16 cellular contexts compared by ENCODE assay signal in the genomic region with DNA sequence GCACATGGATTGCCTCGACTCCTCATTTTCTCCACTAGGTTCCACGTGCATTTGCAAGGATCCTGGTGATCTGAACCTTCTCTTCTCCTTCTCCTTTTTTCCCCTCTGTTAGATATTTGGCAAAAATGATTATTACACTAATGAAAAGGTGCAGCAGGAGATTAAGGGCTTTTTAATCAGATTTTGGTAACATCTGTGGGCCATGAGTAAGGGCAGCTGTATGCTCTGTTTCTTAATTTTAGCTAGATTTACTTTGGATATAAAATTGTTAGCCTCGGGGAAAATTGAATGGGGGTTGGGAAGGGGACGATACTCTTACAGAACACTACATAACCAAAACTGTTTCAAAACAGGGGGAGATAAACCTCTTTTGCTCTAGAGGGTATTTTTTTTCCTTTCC.
DNase-seq lines count a peak whose midpoint lies in the region; ATAC-seq and TF ChIP-seq lines count a peak whose summit lies in the region.
"Had no signal": no experiment of that assay in that cellular context is flagged by ENCODE, and none has a peak within 500 bp of the region (broad histone marks: within the 10 kb centered on the region; RNA-seq: fewer than 3 reads in every experiment).

No MANE protein-coding gene starts in this region.

- H3K36me3 Mint-ChIP-seq in T-helper 17 cell (ENCODE audit: low read depth) (no peaks in the 10 kb centered on the region), type B pancreatic cell (no peaks in the 10 kb centered on the region)
- H3K36me3 Mint-ChIP-seq in activated CD8-positive, alpha-beta T cell treated with anti-CD3 and anti-CD28 coated beads for 36 hours (ENCODE audit: low read depth) = no peaks in the 10 kb centered on the region
- H3K36me3 Mint-ChIP-seq: CD14-positive monocyte; CD4-positive, alpha-beta memory T cell had no signal

- ATAC-seq in T-helper 17 cell = no peak
- ATAC-seq in activated CD8-positive, alpha-beta T cell treated with anti-CD3 and anti-CD28 coated beads for 36 hours = no peak
- ATAC-seq: GM23338 had no signal

- H3K9me3 ChIP-seq in A673 (ENCODE audit: low read depth, low read length, poor library complexity, severe bottlenecking) (no peaks in the 10 kb centered on the region), T-helper 17 cell (ENCODE audit: control insufficient read depth, low read length, poor library complexity, severe bottlenecking) (no peaks in the 10 kb centered on the region)
- H3K9me3 ChIP-seq in BLaER1 treated with 17β-estradiol and CSF1 and Interleukin-3, amounts not matched to agents 10 nM and 100 nM (replicated peaks in 1 of 11) = no peaks in the 10 kb centered on the region

- BruUV-seq in A673 (replicated peaks; lab: Mats Ljungman, UMichigan) = no TSS peak

- TF ChIP-seq CTCF in A673 (conservative IDR thresholded peaks at IDR 0.05; ENCODE audit: low read depth, low read length) (no peak), type B pancreatic cell (conservative IDR thresholded peaks at IDR 0.05) (peak; percentile 10)
- TF ChIP-seq CTCF in activated CD8-positive, alpha-beta T cell treated with anti-CD3 and anti-CD28 coated beads for 36 hours (IDR thresholded peaks at IDR 0.05) = no peak

- peaks cover 45% of the 10 kb centered on the region for H3K4me1 ChIP-seq in A673 (ENCODE audit: insufficient read depth, low read length, poor library complexity, severe bottlenecking)
- H3K4me1 ChIP-seq in BLaER1 treated with 17β-estradiol and CSF1 and Interleukin-3, amounts not matched to agents 10 nM and 100 nM = peaks cover 16 to 21% (median 18%) of the 10 kb centered on the region in 10 experiments

- no peaks in the 10 kb centered on the region for H3K4me1 Mint-ChIP-seq in T-helper 17 cell
- H3K4me1 Mint-ChIP-seq in type B pancreatic cell (ENCODE audit: unreplicated experiment) = peaks cover 12% of the 10 kb centered on the region
- H3K4me1 Mint-ChIP-seq in activated CD8-positive, alpha-beta T cell treated with anti-CD3 and anti-CD28 coated beads for 36 hours (ENCODE audit: low read depth) = peaks cover 4% of the 10 kb centered on the region

- H3K4me3 ChIP-seq in A673 (ENCODE audit: low read depth, low read length, poor library complexity, severe bottlenecking) = no peak overlapping the region
- H3K4me3 ChIP-seq in BLaER1 treated with 17β-estradiol and CSF1 and Interleukin-3, amounts not matched to agents 10 nM and 100 nM = no peak overlapping the region
- H3K4me3 ChIP-seq: GM23338 had no signal

- H3K27me3 ChIP-seq in A673 (replicated peaks; ENCODE audit: insufficient read depth, low read depth, low read length, poor library complexity) = no peaks in the 10 kb centered on the region
- no peaks in the 10 kb centered on the region for H3K27me3 ChIP-seq in BLaER1 treated with 17β-estradiol and CSF1 and Interleukin-3, amounts not matched to agents 10 nM and 100 nM

- POLR2A ChIA-PET in A673 (lab: Charles Lee; ENCODE audit: low non-redundant PET) = no interaction called here
- POLR2A ChIA-PET in activated CD8-positive, alpha-beta T cell treated with anti-CD3 and anti-CD28 coated beads for 36 hours (lab: Charles Lee) = no interaction called here

- peak overlapping the region; percentile 24 to 81 (median 53) for H3K4me2 ChIP-seq in BLaER1 treated with 17β-estradiol and CSF1 and Interleukin-3, amounts not matched to agents 10 nM and 100 nM
- H3K4me2 ChIP-seq: GM23338 had no signal

- intact Hi-C loops in A673 (cut with micrococcal nuclease; ENCODE audit: unreplicated experiment) = no loop called here
- intact Hi-C loops in activated CD8-positive, alpha-beta T cell treated with anti-CD3 and anti-CD28 coated beads for 36 hours (cut with micrococcal nuclease) = no loop called here

- H3K4me3 Mint-ChIP-seq in T-helper 17 cell = no peak overlapping the region
- no peak overlapping the region for H3K4me3 Mint-ChIP-seq in type B pancreatic cell
- H3K4me3 Mint-ChIP-seq in activated CD8-positive, alpha-beta T cell treated with anti-CD3 and anti-CD28 coated beads for 36 hours = no peak overlapping the region
- H3K4me3 Mint-ChIP-seq: B cell; CD4-positive, alpha-beta memory T cell; GM23338 had no signal

- peak overlapping the region; percentile 24 for H3K27ac Mint-ChIP-seq in T-helper 17 cell
- no peak overlapping the region for H3K27ac Mint-ChIP-seq in type B pancreatic cell
- H3K27ac Mint-ChIP-seq in activated CD8-positive, alpha-beta T cell treated with anti-CD3 and anti-CD28 coated beads for 36 hours = no peak overlapping the region
- H3K27ac Mint-ChIP-seq: B cell, CD14-positive monocyte, GM23338 had no signal

- CTCF ChIA-PET in A673 (lab: Charles Lee) = no interaction called here
- CTCF ChIA-PET in activated CD8-positive, alpha-beta T cell treated with anti-CD3 and anti-CD28 coated beads for 36 hours (lab: Charles Lee) = no interaction called here

- no peaks in the 10 kb centered on the region for H4K20me1 ChIP-seq in BLaER1 treated with 17β-estradiol and CSF1 and Interleukin-3, amounts not matched to agents 10 nM and 100 nM

- H3K9me3 Mint-ChIP-seq in type B pancreatic cell = no peaks in the 10 kb centered on the region
- no peaks in the 10 kb centered on the region for H3K9me3 Mint-ChIP-seq in activated CD8-positive, alpha-beta T cell treated with anti-CD3 and anti-CD28 coated beads for 36 hours
- H3K9me3 Mint-ChIP-seq: CD4-positive, alpha-beta memory T cell; GM23338 had no signal

- no peak for DNase-seq in A673 (ENCODE audit: low spot score)
- no peak for DNase-seq in T-helper 17 cell
- no peak for DNase-seq in type B pancreatic cell (ENCODE audit: extremely low spot score, unreplicated experiment)
- no peak for DNase-seq in activated naive CD4-positive, alpha-beta T cell treated with Interleukin-2 at 50 U/mL for 16 hours
- no peak for DNase-seq in COR-L47 (lab: John Stamatoyannopoulos, UW)
- DNase-seq in activated CD8-positive, alpha-beta T cell treated with anti-CD3 and anti-CD28 coated beads for 36 hours = no peak
- DNase-seq: 8988T; Calu3; CD4-positive, alpha-beta memory T cell; DMS79 treated with DMSO at 0.1 percent for 48 hours; GF-D8; HCEC 1CT had no signal

- no peaks in the 10 kb centered on the region for H3K36me3 ChIP-seq in A673 (ENCODE audit: insufficient read depth, low read length, poor library complexity, severe bottlenecking)
- H3K36me3 ChIP-seq in BLaER1 treated with 17β-estradiol and CSF1 and Interleukin-3, amounts not matched to agents 10 nM and 100 nM = no peaks in the 10 kb centered on the region

- H3K27me3 Mint-ChIP-seq in T-helper 17 cell (peaks cover 52% of the 10 kb centered on the region), type B pancreatic cell (peaks cover 34% of the 10 kb centered on the region)
- peaks cover 5% of the 10 kb centered on the region for H3K27me3 Mint-ChIP-seq in activated CD8-positive, alpha-beta T cell treated with anti-CD3 and anti-CD28 coated beads for 36 hours

- H3K27ac ChIP-seq in A673 (ENCODE audit: low read depth, low read length, poor library complexity, severe bottlenecking) = peak overlapping the region; percentile 11
- H3K27ac ChIP-seq in BLaER1 treated with 17β-estradiol and CSF1 and Interleukin-3, amounts not matched to agents 10 nM and 100 nM = no peak overlapping the region; a peak in 1 of 22 replicates

- no peak overlapping the region for H3K9ac ChIP-seq in BLaER1 treated with 17β-estradiol and CSF1 and Interleukin-3, amounts not matched to agents 10 nM and 100 nM
